1 cellular context compared by ENCODE assay signal in the genomic region with DNA sequence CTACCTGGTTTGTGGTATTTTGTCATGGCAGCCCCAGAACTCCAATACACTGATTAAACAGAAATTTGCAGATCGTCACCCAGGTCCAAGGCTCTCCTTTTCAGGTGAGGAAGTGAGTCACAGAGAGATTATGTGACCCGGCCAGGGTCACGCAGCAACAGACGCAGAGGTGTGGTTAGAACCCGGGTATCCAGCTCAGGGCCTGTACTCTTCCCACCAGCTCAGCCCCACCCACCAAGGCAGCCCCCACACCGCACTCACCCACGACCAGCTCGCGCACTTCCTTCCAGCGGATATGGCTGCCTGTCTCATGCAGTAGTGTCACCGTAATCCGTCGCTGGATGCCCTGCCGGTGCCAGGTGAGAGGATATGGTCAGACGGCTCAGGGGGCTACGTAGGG.
TF ChIP-seq lines count a peak whose summit lies in the region.

No MANE protein-coding gene starts in this region.

TF ChIP-seq in WTC11, 78 proteins besides CTCF, POLR2A, EP300 and RAD21 (continued from another document):
- no peak for TF ChIP-seq FOXP4 (CRISPR knock-in tag; IDR thresholded peaks at IDR 0.05)
